ENCODE assay signal across 2 cellular contexts in genomic region chrX:44952329-44953027, GRCh38.
TF ChIP-seq lines count a peak whose summit lies in the region.

No MANE protein-coding gene starts in this region.

TF ChIP-seq in GM23338, 12 proteins besides CTCF, POLR2A, EP300 and RAD21:
- TF ChIP-seq STAT1 (IDR thresholded peaks at IDR 0.05; ENCODE audit: unreplicated experiment) (no peak), ETS1 (IDR thresholded peaks at IDR 0.05) (no peak), EZH2phosphoT487 (IDR thresholded peaks at IDR 0.05; ENCODE audit: unreplicated experiment) (no peak), JUNB (IDR thresholded peaks at IDR 0.05; ENCODE audit: unreplicated experiment) (no peak), NANOG (IDR thresholded peaks at IDR 0.05; ENCODE audit: borderline replicate concordance) (no peak), ZNF462 (CRISPR knock-in tag; IDR thresholded peaks at IDR 0.05) (no peak), REST (IDR thresholded peaks at IDR 0.05; ENCODE audit: unreplicated experiment) (no peak), ZNF331 (CRISPR knock-in tag; IDR thresholded peaks at IDR 0.05; ENCODE audit: low read depth) (no peak)
TF ChIP-seq in GM23338: peak in this region for 0.

TF ChIP-seq in H1, 55 proteins besides CTCF, POLR2A, EP300 and RAD21:
- TF ChIP-seq KDM4A (IDR thresholded peaks at IDR 0.05; ENCODE audit: low read depth, low read length, severe bottlenecking) (no peak), BACH1 (IDR thresholded peaks at IDR 0.05; ENCODE audit: low read length) (no peak), ATF3 (IDR thresholded peaks at IDR 0.05; ENCODE audit: insufficient read depth, low read depth, low read length) (no peak), KDM5A (IDR thresholded peaks at IDR 0.05; ENCODE audit: low read length) (no peak), SIN3A (conservative IDR thresholded peaks at IDR 0.05 in 1 of 2, IDR thresholded peaks at IDR 0.05 in 1 of 2; ENCODE audit: low read depth in 1 of 2, low read length in 2 of 2) (no peak), GABPA (IDR thresholded peaks at IDR 0.05; ENCODE audit: borderline replicate concordance, insufficient read depth, low read length) (no peak), CTBP2 (IDR thresholded peaks at IDR 0.05; ENCODE audit: borderline replicate concordance, insufficient read depth, insufficient read length, low read length) (no peak), TAF7 (optimal IDR thresholded peaks at IDR 0.05; ENCODE audit: borderline replicate concordance, low read depth, low read length) (no peak), USF2 (IDR thresholded peaks at IDR 0.05; ENCODE audit: low read length) (no peak), POU5F1 (IDR thresholded peaks at IDR 0.05; ENCODE audit: low read depth, low read length) (no peak), RNF2 (IDR thresholded peaks at IDR 0.05; ENCODE audit: borderline replicate concordance, low read depth, low read length, missing control alignments, poor library complexity, severe bottlenecking) (no peak), CBX5 (IDR thresholded peaks at IDR 0.05; ENCODE audit: low read depth, low read length) (no peak), SIRT6 (IDR thresholded peaks at IDR 0.05; ENCODE audit: low read length) (no peak), ATF2 (IDR thresholded peaks at IDR 0.05; ENCODE audit: low read length) (no peak), TBP (IDR thresholded peaks at IDR 0.05; ENCODE audit: low read depth, low read length) (no peak), SP1 (IDR thresholded peaks at IDR 0.05; ENCODE audit: low read depth, low read length) (no peak), MAFK (IDR thresholded peaks at IDR 0.05; ENCODE audit: low read depth, low read length) (no peak), CBX8 (IDR thresholded peaks at IDR 0.05; ENCODE audit: borderline replicate concordance, low read depth, low read length) (no peak), JUN (IDR thresholded peaks at IDR 0.05; ENCODE audit: low read depth, low read length) (no peak), SAP30 (IDR thresholded peaks at IDR 0.05; ENCODE audit: insufficient read depth, insufficient replicate concordance, low read length) (no peak)
